9 cellular contexts compared by ENCODE assay signal in the genomic region with DNA sequence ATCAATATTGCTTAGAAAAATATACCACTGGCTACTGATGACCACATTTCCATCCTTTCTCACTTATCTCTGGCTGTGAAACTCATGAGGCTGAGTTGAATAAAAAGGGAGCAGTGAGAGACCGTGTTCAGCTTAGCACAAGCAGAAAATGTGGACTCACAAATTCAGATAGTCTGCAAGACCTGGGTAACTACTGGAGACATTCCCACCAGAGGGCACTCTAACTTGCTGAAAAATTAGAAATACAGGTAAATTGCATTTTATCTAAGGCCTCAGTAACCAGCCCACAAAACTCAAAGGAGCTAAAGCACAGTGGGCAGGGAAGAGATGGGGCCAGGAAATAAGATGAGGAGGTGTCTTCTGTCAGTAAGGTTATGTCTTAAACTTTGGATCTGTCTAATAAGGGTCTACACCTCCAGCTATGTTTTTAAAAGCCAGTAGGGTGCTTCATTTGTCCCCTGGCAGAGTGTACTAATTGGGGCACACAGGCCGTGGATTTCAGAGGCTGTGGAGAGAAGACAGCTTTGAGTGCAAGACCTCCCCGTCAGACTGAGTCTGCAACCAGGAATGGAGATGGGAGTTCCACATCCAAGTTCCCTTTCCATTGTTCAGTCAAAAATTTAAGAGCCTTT. TPM values are rescaled to one million over a fixed set of nuclear protein-coding genes. Genes with fewer than 3 reads are reported as not detected.
DNase-seq lines count a peak whose midpoint lies in the region; ATAC-seq and TF ChIP-seq lines count a peak whose summit lies in the region.
"Had no signal": no experiment of that assay in that cellular context is flagged by ENCODE, and none has a peak within 500 bp of the region (broad histone marks: within the 10 kb centered on the region; RNA-seq: fewer than 3 reads in every experiment).

No MANE protein-coding gene starts in this region.

- H2BK15ac ChIP-seq in mesendoderm (replicated peaks; ENCODE audit: low read depth) = no peak overlapping the region

- no peak overlapping the region for H3K18ac ChIP-seq in mesendoderm (ENCODE audit: low read length)

- peak; percentile 29 for DNase-seq in AG04450 (ENCODE audit: low read depth, low spot score)
- DNase-seq in GDM1 (lab: John Stamatoyannopoulos, UW) = peak; percentile 21
- peak; percentile 69 for DNase-seq in Jurkat, Clone E6-1 (ENCODE audit: low read depth, low spot score)
- DNase-seq in Panc1 (ENCODE audit: low read depth, low spot score) = no peak
- no peak for DNase-seq in chondrocyte (ENCODE audit: low spot score)
- peak; percentile 79 for DNase-seq in mesendoderm
- no peak for DNase-seq in NCI-H187 treated with DMSO at 0.1 percent for 48 hours (lab: John Stamatoyannopoulos, UW)

- H3K36me3 ChIP-seq in Panc1 (ENCODE audit: control insufficient read depth, insufficient read depth, low read length) = no peaks in the 10 kb centered on the region
- H3K36me3 ChIP-seq in mesendoderm (ENCODE audit: control insufficient read depth, insufficient read depth, low read length) = no peaks in the 10 kb centered on the region

- H3K9me3 ChIP-seq in AG04450 (ENCODE audit: control insufficient read depth, insufficient read depth, low read length) (no peaks in the 10 kb centered on the region), Panc1 (ENCODE audit: control insufficient read depth, insufficient read depth, low read depth, low read length) (no peaks in the 10 kb centered on the region)

- H3K27me3 Mint-ChIP-seq in chondrocyte (ENCODE audit: low read depth) = peaks cover 24% of the 10 kb centered on the region

- H3K79me1 ChIP-seq in mesendoderm (ENCODE audit: low read length) = no peaks in the 10 kb centered on the region

- H2BK5ac ChIP-seq in mesendoderm (ENCODE audit: low read length) = no peak overlapping the region

- no peak overlapping the region for H3K9ac ChIP-seq in mesendoderm (ENCODE audit: low read length)

- no peak overlapping the region for H3K27ac Mint-ChIP-seq in chondrocyte (ENCODE audit: unreplicated experiment)

- H3K27me3 ChIP-seq in AG04450 (ENCODE audit: control insufficient read depth, insufficient read depth, low read length) = no peaks in the 10 kb centered on the region
- H3K27me3 ChIP-seq in Panc1 (ENCODE audit: control insufficient read depth, insufficient read depth, low read length) = peaks cover 5% of the 10 kb centered on the region; the same call in 1 of the 2 replicates
- no peaks in the 10 kb centered on the region for H3K27me3 ChIP-seq in mesendoderm (ENCODE audit: insufficient read depth, low read length, poor library complexity)

- no peak overlapping the region for H4K8ac ChIP-seq in mesendoderm (ENCODE audit: low read depth, low read length)

- H3K56ac ChIP-seq in mesendoderm (ENCODE audit: low read length) = peak overlapping the region; percentile 18

- TF ChIP-seq CTCF in AG04450 (IDR thresholded peaks at IDR 0.05; ENCODE audit: low read depth, low read length) = peak; percentile 75
- peak; percentile 83 for TF ChIP-seq CTCF in Panc1 (IDR thresholded peaks at IDR 0.05)
- TF ChIP-seq CTCF in chondrocyte (IDR thresholded peaks at IDR 0.05) = peak; percentile 83

- intact Hi-C loops in Panc1 (cut with micrococcal nuclease; ENCODE audit: unreplicated experiment) = loop anchor here (1.0 to 10.0 kb wide), 2 partner anchors 63 to 387 kb away; no protein-coding TSS in a partner anchor

- peaks cover 6% of the 10 kb centered on the region for H3K4me1 Mint-ChIP-seq in chondrocyte (ENCODE audit: low read depth)

- H4K5ac ChIP-seq in mesendoderm (ENCODE audit: low read length) = no peak overlapping the region

- no TSS peak for BruUV-seq in Panc1 (replicated peaks; lab: Mats Ljungman, UMichigan)

- H3K4me2 ChIP-seq in mesendoderm (ENCODE audit: low read length) = no peak overlapping the region

- H3K27ac ChIP-seq in AG04450 (ENCODE audit: low read depth, low read length) (no peak overlapping the region), Panc1 (ENCODE audit: low read length) (no peak overlapping the region), mesendoderm (ENCODE audit: low read depth, low read length) (no peak overlapping the region)

- WGBS in mesendoderm (ENCODE audit: extremely low coverage, insufficient coverage, low lambda C conversion rate) = no CpG with 5 or more reads among the region's 3 CpGs

- no peaks in the 10 kb centered on the region for H3K36me3 Mint-ChIP-seq in chondrocyte (ENCODE audit: low read depth)

- no peak overlapping the region for H3K4ac ChIP-seq in mesendoderm (ENCODE audit: low read depth, low read length)

- no peak overlapping the region for H2BK120ac ChIP-seq in mesendoderm (ENCODE audit: low read depth, low read length)

- no peak overlapping the region for H3K4me3 Mint-ChIP-seq in chondrocyte (ENCODE audit: unreplicated experiment)

- in situ Hi-C loops in Panc1 (cut with HindIII; ENCODE audit: low pct_unique_long_range_greater_than_20kb, low sequenced_read_pairs) = no loop called here

- H3K4me3 ChIP-seq in AG04450 (ENCODE audit: low read depth, low read length) (no peak overlapping the region), Panc1 (ENCODE audit: low read depth in 2 of 2, low read length in 2 of 2) (no peak overlapping the region), mesendoderm (ENCODE audit: low read length) (no peak overlapping the region)
- no peak overlapping the region for H3K4me3 ChIP-seq in Jurkat, Clone E6-1 (ENCODE audit: low read length)

- peak; percentile 84 for ATAC-seq in Panc1
- ATAC-seq in GM18861 (IDR thresholded peaks at IDR 0.05; ENCODE audit: unreplicated experiment) = no peak

- CTCF ChIA-PET in AG04450 (lab: Charles Lee) (interaction anchor here (0.6 to 20.3 kb wide), 45 partner anchors 8 to 441 kb away, joined by 3 to 1261 read pairs (median 4); partner anchors contain the start of genes ACO1, NDUFB6 and RIGI), Panc1 (lab: Charles Lee) (interaction anchor here (0.5 to 3.8 kb wide), 8 partner anchors 17 to 420 kb away, joined by 3 to 90 read pairs (median 5); partner anchors contain the start of gene APTX)

- peaks cover 5% of the 10 kb centered on the region for H3K9me3 Mint-ChIP-seq in chondrocyte (ENCODE audit: low read depth)

- no peak overlapping the region for H2AK5ac ChIP-seq in mesendoderm (ENCODE audit: low read length)

- no peaks in the 10 kb centered on the region for H3K79me2 ChIP-seq in mesendoderm (ENCODE audit: control insufficient read depth, insufficient read depth, low read length)

- H3K23ac ChIP-seq in mesendoderm (ENCODE audit: low read length) = no peak overlapping the region

- POLR2A ChIA-PET in AG04450 (lab: Yijun Ruan, JAX) = interaction anchor here (0.5 to 1.5 kb wide), 2 partner anchors 203 to 388 kb away, joined by 4 read pairs; no protein-coding TSS in a partner anchor
- POLR2A ChIA-PET in Panc1 (lab: Charles Lee) = no interaction called here

- H3K4me1 ChIP-seq in Panc1 (ENCODE audit: control insufficient read depth, insufficient read depth, low read length) (no peaks in the 10 kb centered on the region), mesendoderm (ENCODE audit: control insufficient read depth, low read depth, low read length) (peaks cover 2% of the 10 kb centered on the region)

RNA-seq across cellular contexts. Expression of gene NDUFB6, which starts 8.7 kb away (rescaled TPM):
- 60.2 and 65.3 TPM in 2 replicates for polyA plus RNA-seq in AG04450 (2011; rRNA removed)
- 13.7 and 18.1 TPM in 2 replicates for polyA minus RNA-seq in AG04450 (2011; rRNA and poly(A)+ RNA removed)
- 164 TPM for polyA plus RNA-seq in Jurkat, Clone E6-1 (2012; ENCODE audit: insufficient read depth, insufficient read length)
- total RNA-seq in Panc1 (2021; ENCODE audit: unreplicated experiment) (85.3 TPM), chondrocyte (40.2 to 47.6 TPM (median 43.4 TPM) in 3 replicates)
- 144 TPM for polyA plus RNA-seq in Panc1 (2012; ENCODE audit: insufficient read length)
- 95.9 TPM for polyA plus RNA-seq in mesendoderm (2013, experiment 1 of 2)
- 91.7 TPM for polyA plus RNA-seq in mesendoderm (2013, experiment 2 of 2)

RNA-seq across cellular contexts. Expression of gene TOPORS, which starts 29.2 kb away (rescaled TPM):
- 14.4 and 20.4 TPM in 2 replicates for polyA plus RNA-seq in AG04450 (2011; rRNA removed)
- polyA minus RNA-seq in AG04450 (2011; rRNA and poly(A)+ RNA removed) = 15.2 and 25.8 TPM in 2 replicates
- 18.0 TPM for polyA plus RNA-seq in Jurkat, Clone E6-1 (2012; ENCODE audit: insufficient read depth, insufficient read length)
- 21.2 TPM for total RNA-seq in Panc1 (2021; ENCODE audit: unreplicated experiment)
- polyA plus RNA-seq in Panc1 (2012; ENCODE audit: insufficient read length) = 8.6 TPM
- total RNA-seq in chondrocyte = 14.8 to 19.6 TPM (median 15.3 TPM) in 3 replicates
- polyA plus RNA-seq in mesendoderm (2013, experiment 1 of 2) = 35.6 TPM
- polyA plus RNA-seq in mesendoderm (2013, experiment 2 of 2) = 35.5 TPM

RNA-seq across cellular contexts. Expression of gene SMIM27, which starts 29.5 kb away (rescaled TPM):
- polyA plus RNA-seq in AG04450 (2011; rRNA removed) = 7.2 and 11.6 TPM in 2 replicates
- polyA minus RNA-seq in AG04450 (2011; rRNA and poly(A)+ RNA removed) = 1.3 and 1.7 TPM in 2 replicates
- 32.3 TPM for polyA plus RNA-seq in Jurkat, Clone E6-1 (2012; ENCODE audit: insufficient read depth, insufficient read length)
- total RNA-seq in Panc1 (2021; ENCODE audit: unreplicated experiment) = 14.3 TPM
- polyA plus RNA-seq in Panc1 (2012; ENCODE audit: insufficient read length) = 12.8 TPM
- 11.2 to 14.7 TPM (median 13.2 TPM) in 3 replicates for total RNA-seq in chondrocyte
- 25.4 TPM for polyA plus RNA-seq in mesendoderm (2013, experiment 1 of 2)
- polyA plus RNA-seq in mesendoderm (2013, experiment 2 of 2) = 24.7 TPM

RNA-seq across cellular contexts. Expression of gene TAF1L, which starts 53.8 kb away (rescaled TPM):
- 0.01 TPM in 1 of 2 replicates, not detected in the other for polyA plus RNA-seq in AG04450 (2011; rRNA removed)
- not detected in 2 replicates for polyA minus RNA-seq in AG04450 (2011; rRNA and poly(A)+ RNA removed)
- polyA plus RNA-seq in Jurkat, Clone E6-1 (2012; ENCODE audit: insufficient read depth, insufficient read length) = not detected
- total RNA-seq in Panc1 (2021; ENCODE audit: unreplicated experiment) = not detected
- 0.06 TPM for polyA plus RNA-seq in Panc1 (2012; ENCODE audit: insufficient read length)
- total RNA-seq in chondrocyte = 0.02 TPM in 1 of 3 replicates, not detected in the others
- polyA plus RNA-seq in mesendoderm (2013, experiment 1 of 2) = under 0.01 TPM
- 0.01 TPM for polyA plus RNA-seq in mesendoderm (2013, experiment 2 of 2)
- total RNA-seq: urinary bladder had no signal

RNA-seq across cellular contexts. Expression of gene RIGI, which starts 55.6 kb away (rescaled TPM):
- 8.4 and 11.1 TPM in 2 replicates for polyA plus RNA-seq in AG04450 (2011; rRNA removed)
- polyA minus RNA-seq in AG04450 (2011; rRNA and poly(A)+ RNA removed) = 5.0 and 7.7 TPM in 2 replicates
- polyA plus RNA-seq in Jurkat, Clone E6-1 (2012; ENCODE audit: insufficient read depth, insufficient read length) = 3.8 TPM
- 27.7 TPM for total RNA-seq in Panc1 (2021; ENCODE audit: unreplicated experiment)
- 8.6 TPM for polyA plus RNA-seq in Panc1 (2012; ENCODE audit: insufficient read length)
- total RNA-seq in chondrocyte = 3.8 to 5.0 TPM (median 3.9 TPM) in 3 replicates
- polyA plus RNA-seq in mesendoderm (2013, experiment 1 of 2) = 4.8 TPM
- polyA plus RNA-seq in mesendoderm (2013, experiment 2 of 2) = 4.4 TPM

Comparison
In these comparisons a context has a peak if more than half of its experiments do, and no peak if none do; other contexts are left out.
1. DNase-seq: peak in AG04450 (single experiment), GDM1 (single experiment), Jurkat, Clone E6-1 (single experiment) and mesendoderm (single experiment); none in Panc1 (single experiment), chondrocyte (single experiment) and NCI-H187 treated with DMSO at 0.1 percent for 48 hours (single experiment).
2. Peak in every context shown above with its lines, with median percentiles within 50 percentile points of each other: CTCF ChIP-seq.